ENCODE assay signal across 12 cellular contexts in the genomic region with DNA sequence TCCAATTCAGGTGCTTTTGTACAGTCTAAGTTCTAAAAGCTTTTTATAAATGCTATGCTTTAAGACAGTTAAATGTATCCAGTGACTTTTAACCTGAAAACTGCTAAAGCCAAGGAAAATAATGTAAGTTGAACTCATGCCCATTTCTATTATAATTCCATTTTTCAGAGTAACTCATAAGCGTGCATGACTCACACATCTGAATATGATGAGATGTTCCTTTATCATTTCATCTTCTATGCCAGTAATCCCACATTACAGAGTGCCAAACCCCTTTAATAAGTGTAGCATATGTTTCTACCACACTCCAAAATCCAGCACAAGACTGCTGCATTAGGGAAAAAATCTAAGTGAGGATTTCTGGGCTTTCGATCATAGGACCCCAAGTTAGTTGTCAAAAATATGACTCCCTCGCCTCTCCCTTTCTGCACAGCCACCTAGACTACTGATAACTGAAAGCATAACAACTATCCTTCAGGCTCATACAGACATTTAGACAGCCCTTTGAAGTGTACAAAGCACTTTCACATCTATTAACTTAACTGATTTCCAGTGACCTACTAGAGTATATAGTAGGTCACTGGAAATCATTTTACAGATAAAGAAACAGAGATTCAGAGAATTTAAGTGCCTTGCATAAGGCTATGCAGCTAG. TPM values are rescaled to one million over a fixed set of nuclear protein-coding genes. Genes with fewer than 3 reads are reported as not detected.
DNase-seq lines count a peak whose midpoint lies in the region; ATAC-seq, FAIRE-seq and TF ChIP-seq lines count a peak whose summit lies in the region.
"Had no signal": no experiment of that assay in that cellular context is flagged by ENCODE, and none has a peak within 500 bp of the region (broad histone marks: within the 10 kb centered on the region; RNA-seq: fewer than 3 reads in every experiment).

No MANE protein-coding gene starts in this region.

- WGBS in K562 (ENCODE audit: insufficient coverage, low coverage, missing lambda C conversion rate) = 16% methylated on average over 3 of the region's 3 CpGs

- peak; percentile 16; the same call in 1 of the 3 replicates for ATAC-seq in K562
- ATAC-seq in GM18873 (IDR thresholded peaks at IDR 0.05; ENCODE audit: low FRiP score, unreplicated experiment) = no peak
- no peak for ATAC-seq in HG03039 (IDR thresholded peaks at IDR 0.05; ENCODE audit: unreplicated experiment)

- POLR2A ChIA-PET in K562 (lab: Yijun Ruan, JAX) = interaction anchor here (0.9 to 1.3 kb wide), 3 partner anchors 12 to 72 kb away, joined by 3 to 5 read pairs (median 4); no protein-coding TSS in a partner anchor

- peak overlapping the region; percentile 11; the same call in 1 of the 2 replicates for H3K4me3 ChIP-seq in ACC112 (ENCODE audit: low read depth, low read length)
- no peak overlapping the region for H3K4me3 ChIP-seq in K562
- H3K4me3 ChIP-seq in ascending aorta = no peak overlapping the region

- H3K9me3 ChIP-seq in K562 (replicated peaks; ENCODE audit: control insufficient read depth, insufficient read depth, low read depth, low read length) (no peaks in the 10 kb centered on the region), ascending aorta (no peaks in the 10 kb centered on the region)

- peaks cover 6% of the 10 kb centered on the region for H3K27me3 Mint-ChIP-seq in nephron progenitor cell (ENCODE audit: low read depth, poor library complexity)
- H3K27me3 Mint-ChIP-seq: progenitor cell of endocrine pancreas had no signal

- DNase-seq in HS-5 (ENCODE audit: low read depth) (peak; percentile 83), K562 (ENCODE audit: extremely low read depth in 1 of 4, low spot score in 3 of 4) (no peak), ascending aorta (ENCODE audit: low spot score in 2 of 2) (no peak), nephron progenitor cell (no peak)
- DNase-seq: left cardiac atrium, NCI-H1417 had no signal

- no peaks in the 10 kb centered on the region for H3K36me3 Mint-ChIP-seq in nephron progenitor cell (ENCODE audit: low read depth)

- H3K9me3 Mint-ChIP-seq in nephron progenitor cell = no peaks in the 10 kb centered on the region

- FAIRE-seq in K562 (lab: Jason Lieb, UNC) (no peak), islet of Langerhans (lab: Jason Lieb, UNC) (peak; percentile 13)

- TF ChIP-seq CTCF in K562 (IDR thresholded peaks at IDR 0.05 in 2 of 3, conservative IDR thresholded peaks at IDR 0.05 in 1 of 3; ENCODE audit: insufficient read depth in 2 of 3, low read depth in 1 of 3, low read length in 3 of 3) (no peak), ascending aorta (IDR thresholded peaks at IDR 0.05) (no peak), nephron progenitor cell (IDR thresholded peaks at IDR 0.05) (no peak)

- CTCF ChIA-PET in K562 (lab: Yijun Ruan, JAX; ENCODE audit: low intra/inter-chr PET ratio) = no interaction called here

- intact Hi-C loops in K562 (cut with micrococcal nuclease) (no loop called here), ascending aorta (cut with DNase I) (no loop called here)

- in situ Hi-C loops in K562 (cut with MboI) = no loop called here

- H3K4me2 ChIP-seq in K562 (ENCODE audit: insufficient read depth, low read length) = no peak overlapping the region

- H3K4me1 ChIP-seq in ACC112 (ENCODE audit: control insufficient read depth, insufficient read depth, low read length, unreplicated experiment) (peaks cover 66% of the 10 kb centered on the region), K562 (replicated peaks in 1 of 2; ENCODE audit: control insufficient read depth in 2 of 2, insufficient read depth in 2 of 2, low read length in 2 of 2) (peaks cover 5 to 30% of the 10 kb centered on the region in 2 experiments; a peak in 4 of 5 replicates), ascending aorta (peaks cover 3 to 24% of the 10 kb centered on the region in 2 donors)

- H2AFZ ChIP-seq in ACC112 (ENCODE audit: low read length, unreplicated experiment) (no peak overlapping the region), K562 (ENCODE audit: low read depth, low read length) (no peak overlapping the region)

- peaks cover 75% of the 10 kb centered on the region for H3K79me2 ChIP-seq in ACC112 (ENCODE audit: control insufficient read depth, insufficient read depth, low read length, unreplicated experiment)
- peaks cover 38% of the 10 kb centered on the region for H3K79me2 ChIP-seq in K562 (ENCODE audit: control insufficient read depth, insufficient read depth, low read length)

- no peaks in the 10 kb centered on the region for H3K9me1 ChIP-seq in K562 (ENCODE audit: control insufficient read depth, insufficient read depth, low read length)

- H3K36me3 ChIP-seq in ACC112 (ENCODE audit: insufficient read depth, low read length) (no peaks in the 10 kb centered on the region), K562 (ENCODE audit: control insufficient read depth, insufficient read depth, low read length) (no peaks in the 10 kb centered on the region), ascending aorta (no peaks in the 10 kb centered on the region)

- H3K27me3 ChIP-seq in ACC112 (ENCODE audit: insufficient read depth, low read length) (no peaks in the 10 kb centered on the region), K562 (ENCODE audit: control insufficient read depth in 2 of 2, insufficient read depth in 2 of 2, low read length in 2 of 2) (no peaks in the 10 kb centered on the region), ascending aorta (no peaks in the 10 kb centered on the region)

- no peak for TF ChIP-seq RAD21 in K562 (CRISPR knock-in tag; conservative IDR thresholded peaks at IDR 0.05 in 1 of 2, IDR thresholded peaks at IDR 0.05 in 1 of 2)

- no peak overlapping the region for H3K9ac ChIP-seq in K562 (ENCODE audit: insufficient read depth in 1 of 2, low read depth in 2 of 2, low read length in 2 of 2)

- BruUV-seq in K562 (replicated peaks; lab: Mats Ljungman, UMichigan) = no TSS peak

- no peak overlapping the region for H3K4me3 Mint-ChIP-seq in nephron progenitor cell

- H3K4me1 Mint-ChIP-seq in nephron progenitor cell = peaks cover under 1% of the 10 kb centered on the region

- TF ChIP-seq POLR2A in K562 (conservative IDR thresholded peaks at IDR 0.05) = no peak

- TF ChIP-seq EP300 in K562 (IDR thresholded peaks at IDR 0.05; ENCODE audit: low read length) = no peak

- H3K27ac ChIP-seq in ACC112 (ENCODE audit: low read depth, low read length) (peak overlapping the region; percentile 68), K562 (ENCODE audit: extremely low read depth, low read depth, low read length) (no peak overlapping the region), ascending aorta (no peak overlapping the region)
- H3K27ac ChIP-seq: C4-2B had no signal

- no peak overlapping the region for H3K27ac Mint-ChIP-seq in nephron progenitor cell
- H3K27ac Mint-ChIP-seq: progenitor cell of endocrine pancreas had no signal

- peaks cover 12% of the 10 kb centered on the region; the same call in 1 of the 2 replicates for H4K20me1 ChIP-seq in K562 (replicated peaks; ENCODE audit: control insufficient read depth, insufficient read depth, low read length)

TF ChIP-seq in K562, 482 proteins besides CTCF, POLR2A, EP300 and RAD21 (continues in another document):
- TF ChIP-seq CBFA2T3 (IDR thresholded peaks at IDR 0.05) = no peak
- no peak for TF ChIP-seq E2F8 (IDR thresholded peaks at IDR 0.05; ENCODE audit: low read depth, partially characterized antibody)
- 0 out of 4 replicates have a peak, but pooled peaks of 1 of the 2 experiments have one; percentile 14 for TF ChIP-seq KDM1A (IDR thresholded peaks at IDR 0.05)
- TF ChIP-seq NUFIP1 (IDR thresholded peaks at IDR 0.05; ENCODE audit: partially characterized antibody) = no peak
- TF ChIP-seq TARDBP (IDR thresholded peaks at IDR 0.05) = no peak
- no peak for TF ChIP-seq HDAC1 (IDR thresholded peaks at IDR 0.05)
- no peak for TF ChIP-seq HEY1 (CRISPR knock-in tag; IDR thresholded peaks at IDR 0.05; ENCODE audit: borderline replicate concordance)
- TF ChIP-seq SRSF9 (IDR thresholded peaks at IDR 0.05; ENCODE audit: borderline replicate concordance, low read depth, low read length) = no peak
- no peak for TF ChIP-seq NFE2 (IDR thresholded peaks at IDR 0.05; ENCODE audit: low read depth)

RNA-seq across cellular contexts. Expression of gene JAK1, which starts 45.3 kb away (rescaled TPM):
- 82.2 and 105 TPM in 2 replicates for total RNA-seq in K562 (2011; cell fraction: chromatin; rRNA removed; ENCODE audit: low replicate concordance)
- total RNA-seq in K562 (2011; cell fraction: nucleolus; rRNA removed) = 37.4 and 43.0 TPM in 2 replicates
- total RNA-seq in K562 (2011; cell fraction: nucleoplasm; rRNA removed) = 62.0 and 66.7 TPM in 2 replicates
- total RNA-seq in K562 (2014; rRNA removed) = 27.1 and 28.2 TPM in 2 replicates
- total RNA-seq in K562 (2014; rRNA removed; fragmentation: Illumina TruSeq; extraction: Trizol) = 42.5 and 46.8 TPM in 2 replicates
- total RNA-seq in K562 (2015; rRNA removed; fragmentation: Illumina TruSeq; extraction: Trizol) = 40.6 and 43.4 TPM in 2 replicates
- total RNA-seq in K562 (2021) = 43.0 TPM in 2 replicates
- polyA plus RNA-seq in K562 (2011; rRNA removed) = 32.0 and 43.9 TPM in 2 replicates
- 21.9 and 26.6 TPM in 2 replicates for polyA plus RNA-seq in K562 (2011; cell fraction: cytosol; rRNA removed)
- polyA plus RNA-seq in K562 (2011; cell fraction: nucleus; rRNA removed) = 88.9 and 89.1 TPM in 2 replicates
- 29.9 and 45.8 TPM in 2 replicates for polyA plus RNA-seq in K562 (2012)
- 37.3 and 44.1 TPM in 2 replicates for polyA plus RNA-seq in K562 (2014; fragmentation: Illumina TruSeq; extraction: Trizol)
- 10 to 100 TPM in 1 of 2 experiments, 1 to 10 TPM in 1; 9.7 to 13.0 TPM for polyA plus RNA-seq in K562 (2014; fragmentation: Nextera tagmentation; extraction: Ambion mirVana)
- 23.0 and 28.3 TPM in 2 replicates for polyA plus RNA-seq in K562 (2014; rRNA removed)
- polyA minus RNA-seq in K562 (2011; rRNA and poly(A)+ RNA removed) = 56.4 and 60.1 TPM in 2 replicates
- 38.3 and 41.6 TPM in 2 replicates for polyA minus RNA-seq in K562 (2011; cell fraction: cytosol; rRNA and poly(A)+ RNA removed)
- 46.7 and 70.9 TPM in 2 replicates for polyA minus RNA-seq in K562 (2011; cell fraction: nucleus; rRNA and poly(A)+ RNA removed)
- total RNA-seq in ascending aorta = 53.5 TPM
